ENCODE assay signal across 15 cellular contexts in the genomic region with DNA sequence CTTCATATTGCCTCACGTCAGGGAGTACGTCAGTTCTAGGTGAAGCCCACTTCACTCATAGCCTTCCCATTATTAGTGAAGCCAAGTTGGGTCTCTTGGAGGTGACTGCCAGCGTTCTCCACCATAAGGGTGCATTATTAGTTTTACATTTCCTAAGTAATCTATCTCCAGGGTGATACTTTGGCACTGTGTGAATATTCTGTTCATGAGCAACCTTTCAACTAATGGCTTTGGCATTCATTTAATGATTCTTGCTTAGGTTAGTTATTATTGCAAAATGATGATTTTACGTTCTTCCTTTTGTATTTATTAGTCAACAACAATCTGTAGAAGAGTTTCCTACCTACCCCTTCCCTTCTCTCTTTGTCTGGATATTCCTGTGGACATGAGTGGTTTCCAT.
"Had no signal": no experiment of that assay in that cellular context is flagged by ENCODE, and none has a peak within 500 bp of the region (broad histone marks: within the 10 kb centered on the region; RNA-seq: fewer than 3 reads in every experiment).

No MANE protein-coding gene starts in this region.

- DNase-seq: activated CD4-positive, CD25-positive, alpha-beta regulatory T cell treated with anti-CD3 and anti-CD28 coated beads, Interleukin-2, amount 50 U/mL, for 72 hours; activated naive CD4-positive, alpha-beta T cell treated with Interleukin-2 at 50 U/mL for 16 hours; activated T-cell treated with anti-CD3 and anti-CD28 coated beads for 4 hours; foreskin fibroblast; kidney glomerular epithelial cell; midbrain; pancreas; sigmoid colon; spleen; stomach; T-cell; T-helper 9 cell; thyroid gland; uterus had no signal

- H3K27me3 Mint-ChIP-seq: T-cell had no signal

- H3K27ac Mint-ChIP-seq: neural progenitor cell had no signal

- H2AFZ ChIP-seq: neural progenitor cell had no signal

- H3K27me3 ChIP-seq: neural progenitor cell, pancreas, sigmoid colon, spleen, stomach, thyroid gland, uterus had no signal

- H3K9ac ChIP-seq: neural progenitor cell had no signal

- H3K4me3 Mint-ChIP-seq: neural progenitor cell, T-cell had no signal

- H3K9me3 Mint-ChIP-seq: neural progenitor cell, T-cell had no signal

- H3K36me3 ChIP-seq: neural progenitor cell, pancreas, sigmoid colon, thyroid gland, uterus had no signal

- H3K4me1 ChIP-seq: pancreas, uterus had no signal

- H3K27ac ChIP-seq: neural progenitor cell, pancreas, spleen, stomach, thyroid gland had no signal

- H3K4me3 ChIP-seq: neural progenitor cell, pancreas, sigmoid colon, spleen, stomach, thyroid gland, uterus had no signal

- H3K9me3 ChIP-seq: pancreas, sigmoid colon, spleen, stomach, thyroid gland, uterus had no signal

- ATAC-seq: pancreas, T-cell had no signal
